ENCODE assay signal across 13 cellular contexts in the genomic region with DNA sequence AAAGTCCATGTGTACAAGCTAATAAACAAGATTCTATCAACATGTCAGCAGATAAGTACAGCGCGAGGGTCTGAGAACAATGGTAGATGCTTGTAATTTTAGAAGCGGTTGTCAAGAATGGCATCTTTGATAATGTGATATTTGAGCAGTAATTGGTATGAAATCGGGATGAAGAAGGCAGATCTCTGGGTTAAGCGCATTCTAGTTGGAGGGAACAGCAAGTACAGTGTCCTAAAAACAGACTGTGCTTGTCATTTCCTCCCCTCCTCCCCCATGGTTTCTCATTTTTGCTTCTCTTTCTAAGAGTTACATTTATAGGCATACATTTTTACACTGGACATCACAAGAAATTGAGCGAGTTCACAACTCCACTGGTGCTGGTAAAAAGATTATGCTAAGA.
A peak's percentile ranks its signal among the peaks of the same experiment; 100 is the strongest.
DNase-seq lines count a peak whose midpoint lies in the region; ATAC-seq and TF ChIP-seq lines count a peak whose summit lies in the region.
"Had no signal": no experiment of that assay in that cellular context is flagged by ENCODE, and none has a peak within 500 bp of the region (broad histone marks: within the 10 kb centered on the region; RNA-seq: fewer than 3 reads in every experiment).

No MANE protein-coding gene starts in this region.

- H3K4me3 Mint-ChIP-seq in effector memory CD8-positive, alpha-beta T cell = peak overlapping the region; percentile 45 to 55

- H3K4me3 ChIP-seq in BLaER1 (no peak overlapping the region), OCI-LY1 (ENCODE audit: low read depth, low read length, poor library complexity, severe bottlenecking) (no peak overlapping the region), neutrophil (ENCODE audit: low read depth in 1 of 2, low read length in 1 of 2) (peak overlapping the region; percentile 33 to 53)
- H3K4me3 ChIP-seq: body of pancreas, GM23248, lung, PC-9 had no signal

- H3K4me1 ChIP-seq in BLaER1 (peaks cover 100% of the 10 kb centered on the region), OCI-LY1 (ENCODE audit: insufficient read depth, low read length, severe bottlenecking) (peaks cover 86% of the 10 kb centered on the region), neutrophil (ENCODE audit: control insufficient read depth in 1 of 2, insufficient read depth in 1 of 2, low read depth in 1 of 2, low read length in 1 of 2) (peaks cover 92 to 97% of the 10 kb centered on the region in 2 experiments)

- no peak for DNase-seq in effector memory CD8-positive, alpha-beta T cell
- DNase-seq in C1 segment of cervical spinal cord (lab: John Stamatoyannopoulos, UW) (no peak), DMS79 (lab: John Stamatoyannopoulos, UW) (no peak)
- DNase-seq: GM23248, NCI-H1436 treated with DMSO at 0.1 percent for 48 hours, PC-9 had no signal

- no peaks in the 10 kb centered on the region for H3K9me3 ChIP-seq in BLaER1
- no peaks in the 10 kb centered on the region for H3K9me3 ChIP-seq in OCI-LY1 (ENCODE audit: low read length)
- H3K9me3 ChIP-seq in neutrophil = no peaks in the 10 kb centered on the region
- H3K9me3 ChIP-seq: body of pancreas had no signal

- peak overlapping the region; percentile 89 to 94 for H3K27ac Mint-ChIP-seq in effector memory CD8-positive, alpha-beta T cell

- H3K36me3 ChIP-seq in BLaER1 = peaks cover 92% of the 10 kb centered on the region
- peaks cover 30% of the 10 kb centered on the region; the same call in 1 of the 2 replicates for H3K36me3 ChIP-seq in OCI-LY1 (ENCODE audit: insufficient read depth, low read length)
- peaks cover 25% of the 10 kb centered on the region for H3K36me3 ChIP-seq in neutrophil

- no peak overlapping the region for H2AFZ ChIP-seq in OCI-LY1 (ENCODE audit: low read length)
- H2AFZ ChIP-seq: GM23248, PC-9 had no signal

- peaks cover 57% of the 10 kb centered on the region for H3K79me2 ChIP-seq in OCI-LY1 (ENCODE audit: insufficient read depth, low read length)

- H3K36me3 Mint-ChIP-seq in effector memory CD8-positive, alpha-beta T cell (ENCODE audit: insufficient read depth) = peaks cover 27% of the 10 kb centered on the region

- peaks cover 57 to 76% of the 10 kb centered on the region in 2 donors for H3K4me1 Mint-ChIP-seq in effector memory CD8-positive, alpha-beta T cell (ENCODE audit: low read depth in 2 of 2)

- H3K9me3 Mint-ChIP-seq in effector memory CD8-positive, alpha-beta T cell = no peaks in the 10 kb centered on the region

- peak overlapping the region; percentile 53 for H3K4me2 ChIP-seq in BLaER1
- peak overlapping the region; percentile 3; the same call in 1 of the 2 replicates for H3K4me2 ChIP-seq in OCI-LY1 (ENCODE audit: low read length)
- H3K4me2 ChIP-seq: PC-9 had no signal

- H3K27me3 Mint-ChIP-seq in effector memory CD8-positive, alpha-beta T cell = no peaks in the 10 kb centered on the region

- no peaks in the 10 kb centered on the region for H3K9me2 ChIP-seq in OCI-LY1 (ENCODE audit: low read depth, low read length)

- H3K27ac ChIP-seq in BLaER1 (no peak overlapping the region), OCI-LY1 (ENCODE audit: low read depth, low read length, poor library complexity, severe bottlenecking) (peak overlapping the region; percentile 49), neutrophil (peak overlapping the region; percentile 94)
- H3K27ac ChIP-seq: GM23248, PC-9 had no signal

- TF ChIP-seq CTCF in OCI-LY1 (IDR thresholded peaks at IDR 0.05; ENCODE audit: low read length) = no peak
- no peak for TF ChIP-seq CTCF in neutrophil (IDR thresholded peaks at IDR 0.05)

- H3F3A ChIP-seq in OCI-LY1 (ENCODE audit: insufficient read depth, low read length) = no peaks in the 10 kb centered on the region

- ATAC-seq in effector memory CD8-positive, alpha-beta T cell (replicated peaks) = no peak
- ATAC-seq in GM19328 (IDR thresholded peaks at IDR 0.05; ENCODE audit: unreplicated experiment) = no peak
- ATAC-seq in HG02970 (IDR thresholded peaks at IDR 0.05; ENCODE audit: low FRiP score, unreplicated experiment) = no peak

- H3K9ac ChIP-seq in BLaER1 (no peak overlapping the region), OCI-LY1 (ENCODE audit: low read length) (no peak overlapping the region)
- H3K9ac ChIP-seq: GM23248 had no signal

- peaks cover 100% of the 10 kb centered on the region for H4K20me1 ChIP-seq in BLaER1
- no peaks in the 10 kb centered on the region for H4K20me1 ChIP-seq in OCI-LY1 (ENCODE audit: insufficient read depth, low read length)

- H3K27me3 ChIP-seq in BLaER1 = no peaks in the 10 kb centered on the region
- H3K27me3 ChIP-seq in OCI-LY1 (ENCODE audit: insufficient read depth, low read length) = no peaks in the 10 kb centered on the region
- no peaks in the 10 kb centered on the region for H3K27me3 ChIP-seq in neutrophil
- H3K27me3 ChIP-seq: body of pancreas had no signal

Comparison
In these comparisons a context has a peak if more than half of its experiments do, and no peak if none do; other contexts are left out.
1. H3K4me3 ChIP-seq: peak in neutrophil (2 of 2); none in BLaER1 (single experiment) and OCI-LY1 (single experiment).